In the genomic region with DNA sequence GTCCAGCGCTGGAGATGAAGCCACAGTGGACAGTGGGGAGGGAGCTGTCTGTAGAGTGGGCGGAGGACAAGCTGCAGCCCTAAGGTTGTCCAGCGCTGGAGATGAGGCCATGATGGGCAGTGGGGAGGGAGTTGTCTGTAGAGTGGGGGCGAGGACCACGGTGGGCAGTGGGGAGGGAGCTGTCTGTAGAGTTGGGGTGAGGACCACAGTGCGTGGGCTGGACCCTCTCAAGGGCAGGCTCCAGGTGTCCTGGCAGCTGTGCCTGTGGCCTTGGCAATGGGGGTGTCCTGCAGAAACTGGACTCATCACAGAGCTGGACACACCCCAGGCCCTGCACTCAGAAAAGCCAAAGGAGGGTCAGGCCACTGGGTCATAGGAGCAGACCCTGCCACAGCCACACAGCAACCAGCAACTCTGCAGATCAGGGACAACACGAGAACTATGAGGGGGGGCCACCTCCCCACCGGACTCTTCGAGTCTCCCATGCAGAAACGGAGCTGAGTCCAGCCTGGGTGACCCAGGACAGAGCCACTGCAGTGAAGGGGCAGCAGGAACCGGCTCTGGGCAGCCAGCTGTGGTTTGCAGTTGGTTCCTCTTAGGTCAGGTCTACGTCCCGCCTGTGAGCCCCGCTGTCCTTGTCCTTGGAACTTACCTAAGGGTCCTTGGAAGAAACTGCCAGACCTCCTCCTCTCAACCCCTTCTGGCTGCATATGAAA, we compare ENCODE assay signal across 29 cellular contexts. TPM values are rescaled to one million over a fixed set of nuclear protein-coding genes. Genes with fewer than 3 reads are reported as not detected.
"Had no signal": no experiment of that assay in that cellular context is flagged by ENCODE, and none has a peak within 500 bp of the region (broad histone marks: within the 10 kb centered on the region; RNA-seq: fewer than 3 reads in every experiment).

No MANE protein-coding gene starts in this region.

- FAIRE-seq: colon, endometrium, frontal cortex, keratinocyte, urothelium cell line had no signal

- H3K4me3 Mint-ChIP-seq: activated B cell treated with CpG ODN at 0.5 μM for 24 hours; activated CD8-positive, alpha-beta memory T cell treated with anti-CD3 and anti-CD28 coated beads, Interleukin-2, amount 10 ng/mL, durations not matched to agents 7 days and 5 days; activated CD8-positive, alpha-beta T cell treated with anti-CD3 and anti-CD28 coated beads, Interleukin-2, amount 10 ng/mL, durations not matched to agents 7 days and 5 days; activated naive CD8-positive, alpha-beta T cell; central memory CD8-positive, alpha-beta T cell; nephron; T-cell; T-helper 2 cell treated with Interferon-gamma antibody and Interleukin-4, amounts not matched to agents 5 μg/mL and 100 μg/mL, for 36 hours had no signal

- ATAC-seq: activated CD8-positive, alpha-beta memory T cell treated with anti-CD3 and anti-CD28 coated beads, Interleukin-2, amount 10 ng/mL, durations not matched to agents 7 days and 5 days; activated CD8-positive, alpha-beta T cell treated with anti-CD3 and anti-CD28 coated beads, Interleukin-2, amount 10 ng/mL, durations not matched to agents 7 days and 5 days; lower lobe of right lung; T-cell had no signal

- H3K36me3 Mint-ChIP-seq: activated CD8-positive, alpha-beta memory T cell treated with anti-CD3 and anti-CD28 coated beads, Interleukin-2, amount 10 ng/mL, durations not matched to agents 7 days and 5 days; activated naive CD8-positive, alpha-beta T cell; T-cell had no signal

- H3K27me3 ChIP-seq: ovary had no signal

- H3K27ac ChIP-seq: epithelial cell of prostate, esophagus squamous epithelium, hepatocyte, lower lobe of right lung, neutrophil, ovary, prostate gland, transverse colon had no signal

- DNase-seq: activated B cell treated with CpG ODN at 0.5 μM for 24 hours; activated CD4-positive, alpha-beta T cell treated with anti-CD3 and anti-CD28 coated beads, Interleukin-2, amount 50 U/mL, for 1 hour; activated CD8-positive, alpha-beta memory T cell treated with anti-CD3 and anti-CD28 coated beads, Interleukin-2, amount 10 ng/mL, durations not matched to agents 7 days and 5 days; activated CD8-positive, alpha-beta T cell treated with anti-CD3 and anti-CD28 coated beads, Interleukin-2, amount 10 ng/mL, durations not matched to agents 7 days and 5 days; activated T-cell treated with anti-CD3 and anti-CD28 coated beads, Interleukin-2, amount 50 U/mL, for 48 hours; anterior cingulate cortex; effector CD4-positive, alpha-beta T cell; esophagus squamous epithelium; lower lobe of right lung; mesenchymal stem cell; ovary; stimulated activated naive CD4-positive, alpha-beta T cell treated with Interleukin-2 at 50 U/mL for 16 hours; T-cell; transverse colon had no signal

- H3K9me3 ChIP-seq: esophagus squamous epithelium, lower lobe of right lung, neutrophil, ovary, prostate gland, transverse colon had no signal

- H3K36me3 ChIP-seq: esophagus squamous epithelium, lower lobe of right lung, neutrophil, ovary, prostate gland, transverse colon had no signal

- H3K27ac Mint-ChIP-seq: activated CD8-positive, alpha-beta memory T cell treated with anti-CD3 and anti-CD28 coated beads, Interleukin-2, amount 10 ng/mL, durations not matched to agents 7 days and 5 days; activated CD8-positive, alpha-beta T cell treated with anti-CD3 and anti-CD28 coated beads, Interleukin-2, amount 10 ng/mL, durations not matched to agents 7 days and 5 days; activated naive CD8-positive, alpha-beta T cell; activated T-helper 2 cell treated with anti-CD3 and anti-CD28 coated beads, Interferon-gamma antibody, Interleukin-2, Interleukin-4, amounts not matched to agents 10 μg/mL and 5 μg/mL and 100 μg/mL, durations not matched to agents 14 hours and 24 hours and 36 hours; nephron; T-cell; T-helper 2 cell treated with Interferon-gamma antibody and Interleukin-4, amounts not matched to agents 5 μg/mL and 100 μg/mL, for 36 hours had no signal

- H3K4me1 Mint-ChIP-seq: activated B cell treated with CpG ODN at 0.5 μM for 24 hours, nephron had no signal

- H3K4me1 ChIP-seq: esophagus squamous epithelium, lower lobe of right lung, prostate gland, transverse colon had no signal

- H3K9me3 Mint-ChIP-seq: activated B cell treated with CpG ODN at 0.5 μM for 24 hours; T-helper 2 cell treated with Interferon-gamma antibody and Interleukin-4, amounts not matched to agents 5 μg/mL and 100 μg/mL, for 36 hours had no signal

- H3K4me3 ChIP-seq: esophagus squamous epithelium, hepatocyte, lower lobe of right lung, ovary, prostate gland, transverse colon had no signal

RNA-seq across cellular contexts. Expression of a gene that starts 33.4 kb away (rescaled TPM):
- total RNA-seq: activated CD8-positive, alpha-beta T cell treated with anti-CD3 and anti-CD28 coated beads, Interleukin-2, amount 10 ng/mL, durations not matched to agents 7 days and 5 days; dermis blood vessel endothelial cell had no signal
